Comparison of ENCODE assay signal across 23 cellular contexts in the genomic region with DNA sequence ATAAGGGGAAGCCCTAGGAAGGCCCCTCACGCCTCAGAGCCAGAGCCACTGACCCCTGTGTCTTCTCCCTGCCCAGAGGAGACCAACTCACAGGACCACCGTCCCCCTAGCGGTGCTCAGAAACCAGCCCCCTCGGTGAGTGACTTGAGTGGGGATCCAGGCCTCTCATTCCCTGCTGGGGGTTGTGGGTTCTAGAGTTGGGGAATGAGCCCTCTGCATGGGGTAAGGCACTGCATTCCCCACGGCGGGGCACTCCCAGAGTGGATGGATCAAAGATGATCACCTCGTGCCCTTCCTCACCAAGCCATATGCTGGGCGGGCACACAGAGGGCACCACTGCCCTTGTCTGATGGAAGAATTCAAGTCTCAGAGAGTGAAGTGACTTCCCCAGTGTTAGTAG.
"Had no signal": no experiment of that assay in that cellular context is flagged by ENCODE, and none has a peak within 500 bp of the region (broad histone marks: within the 10 kb centered on the region; RNA-seq: fewer than 3 reads in every experiment).

No MANE protein-coding gene starts in this region.

- FAIRE-seq: RCC 7860 had no signal

- ATAC-seq: Right ventricle myocardium inferior, SK-N-SH treated with all-trans-retinoic acid at 6 μM for 48 hours had no signal

- H3K4me1 ChIP-seq: SJCRH30 had no signal

- H3K27ac ChIP-seq: SJCRH30 had no signal

- DNase-seq: Karpas-422, KG1, MG63, NCI-H1092, NCI-H1105 treated with DMSO at 0.1 percent for 48 hours, NCI-H1417 treated with DMSO at 0.1 percent for 48 hours, NCI-H146, NCI-H1694 treated with DMSO at 0.1 percent for 48 hours, NCI-H1930, NCI-H2081, NCI-H2171, NCI-H226, NCI-H446, NCI-H510A, NCI-H524 treated with DMSO at 0.1 percent for 48 hours, NCI-H69, NCI-H774, RPMI8226, SHP77 treated with DMSO at 0.1 percent for 48 hours had no signal

- H3K36me3 ChIP-seq: SJCRH30 had no signal

- H3K9me3 ChIP-seq: MG63, SJCRH30 had no signal

- H3K4me3 ChIP-seq: MG63, SJCRH30 had no signal

- H3K27me3 ChIP-seq: MG63, SJCRH30 had no signal
